In the genomic region with DNA sequence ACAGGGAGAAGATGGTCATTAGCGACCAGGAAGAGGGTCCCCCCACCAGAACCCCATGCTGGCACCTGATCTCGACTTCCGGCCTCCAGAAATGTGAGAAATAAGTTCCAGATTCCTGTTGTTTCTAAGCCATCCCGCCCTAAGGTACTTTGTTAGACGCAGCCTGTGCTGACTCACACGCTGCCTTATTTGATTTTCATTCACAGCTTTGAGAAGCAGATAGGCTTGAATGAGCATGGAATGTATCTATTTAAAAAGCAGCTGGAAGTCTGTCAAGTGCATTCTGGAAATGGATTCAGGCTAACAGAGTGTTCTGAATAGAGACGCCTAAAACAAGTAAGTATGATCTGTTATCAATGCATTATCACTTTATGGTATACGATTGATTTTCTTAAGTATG, we compare ENCODE assay signal across 11 cellular contexts. TPM values are rescaled to one million over a fixed set of nuclear protein-coding genes. Genes with fewer than 3 reads are reported as not detected.
DNase-seq lines count a peak whose midpoint lies in the region; ATAC-seq, FAIRE-seq and TF ChIP-seq lines count a peak whose summit lies in the region.
"Had no signal": no experiment of that assay in that cellular context is flagged by ENCODE, and none has a peak within 500 bp of the region (broad histone marks: within the 10 kb centered on the region; RNA-seq: fewer than 3 reads in every experiment).

No MANE protein-coding gene starts in this region.

- H3K4me3 ChIP-seq in A673 (ENCODE audit: low read depth, low read length, poor library complexity, severe bottlenecking) = no peak overlapping the region
- H3K4me3 ChIP-seq in astrocyte of the cerebellum (ENCODE audit: low read depth, low read length) = no peak overlapping the region
- H3K4me3 ChIP-seq in kidney (ENCODE audit: low read length in 2 of 2) = no peak overlapping the region
- H3K4me3 ChIP-seq: BLaER1 treated with 17β-estradiol and CSF1 and Interleukin-3, amounts not matched to agents 10 nM and 100 nM had no signal

- FAIRE-seq in kidney (lab: Jason Lieb, UNC) = peak; percentile 70

- H3K4me1 Mint-ChIP-seq in HFFc6 (ENCODE audit: low read depth) (peaks cover 18% of the 10 kb centered on the region), chondrocyte (ENCODE audit: low read depth) (peaks cover 7% of the 10 kb centered on the region)

- H3K9me3 Mint-ChIP-seq in HFFc6 (no peaks in the 10 kb centered on the region), chondrocyte (ENCODE audit: low read depth) (no peaks in the 10 kb centered on the region)

- peaks cover 16% of the 10 kb centered on the region for H3K27me3 Mint-ChIP-seq in HFFc6 (ENCODE audit: insufficient read depth)
- H3K27me3 Mint-ChIP-seq in chondrocyte (ENCODE audit: low read depth) = peaks cover 10% of the 10 kb centered on the region

- POLR2A ChIA-PET in A673 (lab: Charles Lee; ENCODE audit: low non-redundant PET) = no interaction called here

- H3K36me3 ChIP-seq in A673 (ENCODE audit: insufficient read depth, low read length, poor library complexity, severe bottlenecking) = no peaks in the 10 kb centered on the region
- no peaks in the 10 kb centered on the region for H3K36me3 ChIP-seq in kidney (ENCODE audit: control insufficient read depth in 1 of 2, insufficient read depth in 2 of 2, low read length in 2 of 2)
- H3K36me3 ChIP-seq: BLaER1 treated with 17β-estradiol and CSF1 and Interleukin-3, amounts not matched to agents 10 nM and 100 nM had no signal

- H3K4me1 ChIP-seq in A673 (ENCODE audit: insufficient read depth, low read length, poor library complexity, severe bottlenecking) (peaks cover 3% of the 10 kb centered on the region), kidney (ENCODE audit: control insufficient read depth in 1 of 2, insufficient read depth in 1 of 2, low read depth in 1 of 2, low read length in 2 of 2) (peaks cover 25 to 29% of the 10 kb centered on the region in 2 donors)

- BruUV-seq in A673 (replicated peaks; lab: Mats Ljungman, UMichigan) = no TSS peak

- no peak for TF ChIP-seq CTCF in A673 (conservative IDR thresholded peaks at IDR 0.05; ENCODE audit: low read depth, low read length)
- no peak for TF ChIP-seq CTCF in HFFc6 (IDR thresholded peaks at IDR 0.05)
- TF ChIP-seq CTCF in astrocyte of the cerebellum (IDR thresholded peaks at IDR 0.05; ENCODE audit: low read depth, low read length, missing control alignments) = no peak
- no peak for TF ChIP-seq CTCF in kidney (IDR thresholded peaks at IDR 0.05; ENCODE audit: borderline replicate concordance, extremely low read depth, insufficient read depth)
- no peak for TF ChIP-seq CTCF in chondrocyte (IDR thresholded peaks at IDR 0.05)

- no peak overlapping the region for H3K9ac ChIP-seq in kidney (ENCODE audit: low read length in 2 of 2)
- H3K9ac ChIP-seq: BLaER1 treated with 17β-estradiol and CSF1 and Interleukin-3, amounts not matched to agents 10 nM and 100 nM had no signal

- H3K27ac Mint-ChIP-seq in HFFc6 (no peak overlapping the region), chondrocyte (ENCODE audit: unreplicated experiment) (no peak overlapping the region)

- H3K27me3 ChIP-seq in A673 (replicated peaks; ENCODE audit: insufficient read depth, low read depth, low read length, poor library complexity) = no peaks in the 10 kb centered on the region
- H3K27me3 ChIP-seq: BLaER1 treated with 17β-estradiol and CSF1 and Interleukin-3, amounts not matched to agents 10 nM and 100 nM had no signal

- DNase-seq in A673 (ENCODE audit: low spot score) (peak; percentile 64), HFFc6 (peak; percentile 41), astrocyte of the cerebellum (ENCODE audit: low read depth) (peak; percentile 86), kidney (no peak), CD1c-positive myeloid dendritic cell (ENCODE audit: extremely low spot score) (no peak), chondrocyte (ENCODE audit: low spot score) (no peak), COR-L47 (lab: John Stamatoyannopoulos, UW) (no peak)
- DNase-seq: OCI-M1 had no signal

- CTCF ChIA-PET in A673 (lab: Charles Lee) = no interaction called here

- no peaks in the 10 kb centered on the region for H3K36me3 Mint-ChIP-seq in HFFc6 (ENCODE audit: low read depth)
- H3K36me3 Mint-ChIP-seq in chondrocyte (ENCODE audit: low read depth) = no peaks in the 10 kb centered on the region

- no peaks in the 10 kb centered on the region for H3K9me3 ChIP-seq in A673 (ENCODE audit: low read depth, low read length, poor library complexity, severe bottlenecking)
- no peaks in the 10 kb centered on the region for H3K9me3 ChIP-seq in kidney (ENCODE audit: control insufficient read depth in 1 of 2, low read length in 2 of 2)
- H3K9me3 ChIP-seq: BLaER1 treated with 17β-estradiol and CSF1 and Interleukin-3, amounts not matched to agents 10 nM and 100 nM had no signal

- in situ Hi-C loops in astrocyte of the cerebellum (cut with HindIII; ENCODE audit: low sequenced_read_pairs) = no loop called here

- H3K4me3 Mint-ChIP-seq in HFFc6 (no peak overlapping the region), chondrocyte (ENCODE audit: unreplicated experiment) (no peak overlapping the region)

- no peak overlapping the region for H3K27ac ChIP-seq in A673 (ENCODE audit: low read depth, low read length, poor library complexity, severe bottlenecking)
- H3K27ac ChIP-seq in kidney (ENCODE audit: low read depth in 2 of 2, low read length in 2 of 2) = peak overlapping the region; percentile 73 to 82
- H3K27ac ChIP-seq: BLaER1 treated with 17β-estradiol and CSF1 and Interleukin-3, amounts not matched to agents 10 nM and 100 nM had no signal

- intact Hi-C loops in A673 (cut with micrococcal nuclease; ENCODE audit: unreplicated experiment) (loop anchor here (5.0 kb wide), 1 partner anchor 101 kb away; no protein-coding TSS in a partner anchor), kidney (cut with DNase I) (no loop called here)

- ATAC-seq in HG03571 (IDR thresholded peaks at IDR 0.05; ENCODE audit: unreplicated experiment) = no peak

RNA-seq across cellular contexts. Expression of a gene that starts 8.3 kb away (rescaled TPM):
- total RNA-seq in A673 (2021) = not detected in 2 replicates
- under 1 TPM in 2 of 6 experiments, not detected in 4; 0.25 to 0.36 TPM for total RNA-seq in HFFc6 (2021; fragmentation: NEBNext Ultra II Directional; extraction: Animal tissue kit (Norgen Biotek cat#: 25700))
- 20.0 TPM for total RNA-seq in kidney
- 11.2 TPM for polyA plus RNA-seq in kidney (ENCODE audit: insufficient read depth, low read depth, low replicate concordance)
- total RNA-seq in chondrocyte = not detected in 3 replicates
- total RNA-seq: glomerular endothelial cell had no signal

Comparison
In these comparisons a context has a peak if more than half of its experiments do, and no peak if none do; other contexts are left out.
1. DNase-seq: peak in A673 (single experiment), HFFc6 (single experiment) and astrocyte of the cerebellum (single experiment); none in kidney (single experiment), CD1c-positive myeloid dendritic cell (single experiment), chondrocyte (single experiment) and COR-L47 (single experiment).
2. RNA of a gene that starts 8.3 kb away (total RNA-seq): 20.0 TPM in kidney (single experiment); not detected in A673, 0.25 to 0.36 TPM in HFFc6 and not detected in chondrocyte; every median in the first group is over 10 times any median in the second.